In the genomic region with DNA sequence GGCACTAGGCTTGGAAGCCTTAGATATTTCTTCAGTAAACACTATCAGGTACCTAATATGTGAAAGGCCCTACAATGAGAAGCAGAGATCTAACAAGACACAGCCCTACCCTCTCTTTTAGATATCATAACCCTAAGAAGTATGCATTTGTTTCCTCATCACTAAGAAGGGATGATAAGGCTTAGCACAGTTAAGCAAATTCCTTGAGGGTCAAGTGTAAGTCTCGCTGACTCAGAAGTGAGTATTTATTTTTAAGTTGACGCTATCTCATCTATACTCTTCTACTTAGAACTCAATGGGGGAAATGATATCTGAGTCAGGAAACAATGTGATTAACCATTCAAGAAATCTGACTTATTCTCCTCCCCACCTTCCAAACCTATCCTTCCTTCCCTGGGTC, we compare ENCODE assay signal across 20 cellular contexts.
DNase-seq lines count a peak whose midpoint lies in the region; ATAC-seq, FAIRE-seq and TF ChIP-seq lines count a peak whose summit lies in the region.
"Had no signal": no experiment of that assay in that cellular context is flagged by ENCODE, and none has a peak within 500 bp of the region (broad histone marks: within the 10 kb centered on the region; RNA-seq: fewer than 3 reads in every experiment).

No MANE protein-coding gene starts in this region.

- no peaks in the 10 kb centered on the region for H3K27me3 ChIP-seq in adipocyte (replicated peaks; ENCODE audit: control insufficient read depth, insufficient read depth, low read length)
- no peaks in the 10 kb centered on the region for H3K27me3 ChIP-seq in small intestine (ENCODE audit: control insufficient read depth in 2 of 2, insufficient read depth in 2 of 2, low read length in 2 of 2)
- no peaks in the 10 kb centered on the region for H3K27me3 ChIP-seq in body of pancreas
- no peaks in the 10 kb centered on the region for H3K27me3 ChIP-seq in sigmoid colon
- H3K27me3 ChIP-seq: heart left ventricle, pancreas, testis had no signal

- H3K36me3 ChIP-seq in adipocyte (ENCODE audit: control insufficient read depth, insufficient read depth, low read length, severe bottlenecking) (no peaks in the 10 kb centered on the region), small intestine (ENCODE audit: control insufficient read depth in 2 of 2, insufficient read depth in 2 of 2, low read length in 2 of 2) (no peaks in the 10 kb centered on the region), body of pancreas (replicated peaks in 1 of 2; ENCODE audit: insufficient read depth in 1 of 2, low read depth in 2 of 2) (no peaks in the 10 kb centered on the region), sigmoid colon (no peaks in the 10 kb centered on the region)
- H3K36me3 ChIP-seq: heart left ventricle, pancreas had no signal

- peak; percentile 79 for DNase-seq in HFFc6
- peak; percentile 73 for DNase-seq in adipocyte (ENCODE audit: low read depth)
- peak; percentile 60 for DNase-seq in fibroblast of pulmonary artery (ENCODE audit: low read depth)
- peak; percentile 18 for DNase-seq in small intestine
- DNase-seq in NCI-H2171 (lab: John Stamatoyannopoulos, UW), result no peak
- no peak for DNase-seq in body of pancreas
- no peak for DNase-seq in sigmoid colon
- DNase-seq: activated CD4-positive, alpha-beta T cell treated with anti-CD3 and anti-CD28 coated beads, Interleukin-2, amount 50 U/mL, for 4 hours; activated naive CD4-positive, alpha-beta T cell treated with anti-CD3 and anti-CD28 coated beads, Interleukin-2, amount 10 ng/mL, durations not matched to agents 7 days and 5 days; activated T-cell treated with anti-CD3 and anti-CD28 coated beads for 4 hours; erythroblast; GF-D8; heart left ventricle; NCI-H1436 treated with DMSO at 0.1 percent for 48 hours; pancreas; testis had no signal

- no peak overlapping the region for H3K27ac ChIP-seq in small intestine (ENCODE audit: low read depth in 1 of 2, low read length in 1 of 2)
- H3K27ac ChIP-seq in body of pancreas, result no peak overlapping the region
- no peak overlapping the region for H3K27ac ChIP-seq in sigmoid colon
- H3K27ac ChIP-seq: pancreas, skin epidermis, testis had no signal

- intact Hi-C loops in body of pancreas (cut with DNase I), result no loop called here
- intact Hi-C loops in sigmoid colon (cut with DNase I), result no loop called here

- no peak overlapping the region for H3K9ac ChIP-seq in adipocyte (ENCODE audit: low read length)

- TF ChIP-seq EP300 in sigmoid colon (IDR thresholded peaks at IDR 0.05), result no peak

- no peaks in the 10 kb centered on the region for H3K27me3 Mint-ChIP-seq in HFFc6 (ENCODE audit: insufficient read depth)

- H3K36me3 Mint-ChIP-seq in HFFc6 (ENCODE audit: low read depth), result no peaks in the 10 kb centered on the region
- H3K36me3 Mint-ChIP-seq: activated naive CD4-positive, alpha-beta T cell treated with anti-CD3 and anti-CD28 coated beads, Interleukin-2, amount 10 ng/mL, durations not matched to agents 7 days and 5 days had no signal

- peaks cover 79% of the 10 kb centered on the region for H3K4me1 Mint-ChIP-seq in HFFc6 (ENCODE audit: low read depth)

- peaks cover 10% of the 10 kb centered on the region for H3K4me1 ChIP-seq in adipocyte (ENCODE audit: control insufficient read depth, insufficient read depth, low read length)
- H3K4me1 ChIP-seq in small intestine (ENCODE audit: control insufficient read depth in 2 of 2, insufficient read depth in 1 of 2, low read depth in 1 of 2, low read length in 1 of 2), result no peaks in the 10 kb centered on the region
- H3K4me1 ChIP-seq in body of pancreas, result peaks cover 17% of the 10 kb centered on the region
- no peaks in the 10 kb centered on the region for H3K4me1 ChIP-seq in sigmoid colon
- H3K4me1 ChIP-seq: testis had no signal

- peak overlapping the region; percentile 42 for H3K4me3 Mint-ChIP-seq in HFFc6
- H3K4me3 Mint-ChIP-seq: activated naive CD4-positive, alpha-beta T cell treated with anti-CD3 and anti-CD28 coated beads, Interleukin-2, amount 10 ng/mL, durations not matched to agents 7 days and 5 days had no signal

- H3K9me3 Mint-ChIP-seq in HFFc6, result no peaks in the 10 kb centered on the region
- H3K9me3 Mint-ChIP-seq: activated naive CD4-positive, alpha-beta T cell treated with anti-CD3 and anti-CD28 coated beads, Interleukin-2, amount 10 ng/mL, durations not matched to agents 7 days and 5 days had no signal

- no peak for TF ChIP-seq CTCF in HFFc6 (IDR thresholded peaks at IDR 0.05)
- no peak for TF ChIP-seq CTCF in fibroblast of pulmonary artery (IDR thresholded peaks at IDR 0.05; ENCODE audit: low read length, missing control alignments)
- TF ChIP-seq CTCF in body of pancreas (IDR thresholded peaks at IDR 0.05), result no peak
- no peak for TF ChIP-seq CTCF in sigmoid colon (IDR thresholded peaks at IDR 0.05)

- ATAC-seq in GM18502 (IDR thresholded peaks at IDR 0.05; ENCODE audit: poor library complexity, unreplicated experiment) (no peak), body of pancreas (no peak)
- ATAC-seq: heart left ventricle, pancreas had no signal

- no peak for FAIRE-seq in small intestine (lab: Jason Lieb, UNC)
- FAIRE-seq: GM12891, islet of Langerhans, pancreas had no signal

- no peak overlapping the region for H3K4me3 ChIP-seq in adipocyte (ENCODE audit: low read length)
- H3K4me3 ChIP-seq in fibroblast of pulmonary artery (replicated peaks; ENCODE audit: low read depth, low read length), result no peak overlapping the region
- H3K4me3 ChIP-seq in small intestine (ENCODE audit: low read depth in 1 of 2, low read length in 2 of 2), result no peak overlapping the region
- H3K4me3 ChIP-seq in body of pancreas, result no peak overlapping the region
- no peak overlapping the region for H3K4me3 ChIP-seq in sigmoid colon
- H3K4me3 ChIP-seq: heart left ventricle, pancreas, skin epidermis, testis had no signal

- peak overlapping the region; percentile 83 for H3K27ac Mint-ChIP-seq in HFFc6
- H3K27ac Mint-ChIP-seq: activated naive CD4-positive, alpha-beta T cell treated with anti-CD3 and anti-CD28 coated beads, Interleukin-2, amount 10 ng/mL, durations not matched to agents 7 days and 5 days had no signal

- no peak for TF ChIP-seq POLR2A in body of pancreas (IDR thresholded peaks at IDR 0.05)
- TF ChIP-seq POLR2A in sigmoid colon (IDR thresholded peaks at IDR 0.05), result no peak

- H3K9me3 ChIP-seq in adipocyte (ENCODE audit: control insufficient read depth, low read length) (no peaks in the 10 kb centered on the region), small intestine (ENCODE audit: control insufficient read depth, low read depth) (no peaks in the 10 kb centered on the region), body of pancreas (no peaks in the 10 kb centered on the region), sigmoid colon (no peaks in the 10 kb centered on the region)
- H3K9me3 ChIP-seq: heart left ventricle, pancreas, testis had no signal

- 59 to 87% (median 69%) methylated on average over 2 of the region's 2 CpGs for WGBS in small intestine, 3 donors
- WGBS in body of pancreas, 2 donors, result 90 to 91% methylated on average over 2 of the region's 2 CpGs
- WGBS in sigmoid colon, 2 donors, result 80 to 81% methylated on average over 2 of the region's 2 CpGs

Comparison
In these comparisons a context has a peak if more than half of its experiments do, and no peak if none do; other contexts are left out.
1. DNase-seq: peak in HFFc6 (single experiment), adipocyte (single experiment), fibroblast of pulmonary artery (single experiment) and small intestine (single experiment); none in NCI-H2171 (single experiment), body of pancreas (0 of 4) and sigmoid colon (single experiment).